ENCODE assay signal across 8 cellular contexts in the genomic region with DNA sequence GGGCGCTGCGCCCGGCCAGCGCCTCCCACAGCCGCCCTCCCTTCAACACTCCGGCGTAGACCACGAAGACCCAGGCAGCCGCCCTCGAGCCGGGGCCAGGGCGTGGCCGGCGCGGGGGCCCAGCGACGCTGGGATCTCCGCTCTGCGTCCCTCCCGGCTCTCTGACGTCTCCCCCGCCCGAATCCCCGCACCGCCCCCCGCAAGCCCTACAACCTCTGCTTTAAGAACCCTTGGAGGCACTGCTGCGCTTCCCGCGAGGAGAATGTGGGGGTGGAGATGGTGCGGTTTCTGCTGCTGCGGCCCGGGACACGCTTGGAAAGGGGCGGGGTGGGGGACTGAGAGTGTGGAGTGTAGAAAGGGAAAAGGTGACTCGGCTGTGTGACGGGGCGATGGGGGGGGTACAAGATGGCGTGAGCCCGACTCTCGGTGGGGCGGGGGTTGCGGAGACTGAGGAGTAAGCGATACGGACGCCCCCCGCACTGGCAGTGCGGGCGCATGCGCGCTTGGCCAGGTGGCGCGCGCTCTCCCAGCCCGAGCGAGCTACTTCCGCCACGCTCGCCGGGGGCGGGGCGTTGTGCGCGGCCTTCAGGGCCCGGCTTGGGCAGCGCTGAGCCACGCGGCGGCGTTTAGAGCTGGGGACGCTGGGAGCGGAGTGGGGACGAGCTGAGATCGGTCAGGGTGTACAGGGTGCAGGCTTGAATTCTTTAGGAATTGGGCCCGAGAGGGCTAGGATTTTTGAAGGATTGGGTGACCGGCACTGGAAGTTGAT. TPM values are rescaled to one million over a fixed set of nuclear protein-coding genes. Genes with fewer than 3 reads are reported as not detected.
DNase-seq lines count a peak whose midpoint lies in the region; ATAC-seq lines count a peak whose summit lies in the region.

Gene SUPT3H (minus strand): TSS at position 380 of the 769 bp plus-strand sequence.

- peak within 1 kb of the TSS; percentile 74 to 95 for H3K4me3 ChIP-seq in muscle layer of duodenum (ENCODE audit: low read depth in 1 of 2, low read length in 2 of 2)

- peak within 1 kb of the TSS; percentile 99 for H3K27ac Mint-ChIP-seq in activated T-cell treated with anti-CD3 and anti-CD28 coated beads, Interleukin-2, amount 50 U/mL, for 24 hours

- no peaks in the 10 kb centered on the region for H3K9me3 ChIP-seq in muscle layer of duodenum (ENCODE audit: control insufficient read depth in 1 of 2, low read length in 2 of 2)

- peaks cover 0 to 10% of the 10 kb centered on the region in 2 donors for H3K4me1 ChIP-seq in muscle layer of duodenum (ENCODE audit: control insufficient read depth in 1 of 2, insufficient read depth in 2 of 2, low read length in 2 of 2)

- H3K27ac ChIP-seq in muscle layer of duodenum (ENCODE audit: low read length), result peak within 1 kb of the TSS; percentile 99

- ATAC-seq in GM21526 (IDR thresholded peaks at IDR 0.05; ENCODE audit: low FRiP score, unreplicated experiment) (peak; percentile 91), esophagus mucosa (peak; percentile 98)

- H3K4me3 Mint-ChIP-seq in activated T-cell treated with anti-CD3 and anti-CD28 coated beads, Interleukin-2, amount 50 U/mL, for 24 hours, result peak within 1 kb of the TSS; percentile 99

- no peaks in the 10 kb centered on the region for H3K9me3 Mint-ChIP-seq in activated T-cell treated with anti-CD3 and anti-CD28 coated beads, Interleukin-2, amount 50 U/mL, for 24 hours

- peaks cover 41% of the 10 kb centered on the region for H3K4me1 Mint-ChIP-seq in activated T-cell treated with anti-CD3 and anti-CD28 coated beads, Interleukin-2, amount 50 U/mL, for 24 hours (ENCODE audit: low read depth)

- H3K27me3 ChIP-seq in muscle layer of duodenum (ENCODE audit: low read depth, low read length), result no peaks in the 10 kb centered on the region

- DNase-seq in DMS153 (lab: John Stamatoyannopoulos, UW) (peak; percentile 86), HuH-7 (ENCODE audit: low spot score) (peak; percentile 69), OCI-M1 (lab: John Stamatoyannopoulos, UW) (peak; percentile 99)
- DNase-seq in activated T-cell treated with anti-CD3 and anti-CD28 coated beads, Interleukin-2, amount 50 U/mL, for 24 hours, result peak; percentile 95
- peak; percentile 92 for DNase-seq in stimulated activated CD8-positive, alpha-beta memory T cell treated with anti-CD3 and anti-CD28 coated beads, Interleukin-7, amount 100 ng/mL, for 24 hours (ENCODE audit: low read depth)

- peaks cover 16% of the 10 kb centered on the region for H3K36me3 Mint-ChIP-seq in activated T-cell treated with anti-CD3 and anti-CD28 coated beads, Interleukin-2, amount 50 U/mL, for 24 hours (ENCODE audit: low read depth)

- H3K27me3 Mint-ChIP-seq in activated T-cell treated with anti-CD3 and anti-CD28 coated beads, Interleukin-2, amount 50 U/mL, for 24 hours, result no peaks in the 10 kb centered on the region

- no peaks in the 10 kb centered on the region for H3K36me3 ChIP-seq in muscle layer of duodenum (ENCODE audit: control insufficient read depth in 1 of 2, insufficient read depth in 2 of 2, low read length in 2 of 2)

RNA-seq across cellular contexts. Expression of gene SUPT3H, which starts in this region (rescaled TPM):
- total RNA-seq in esophagus mucosa, result 2.9 TPM

Comparison
In these comparisons a context has a peak if more than half of its experiments do, and no peak if none do; other contexts are left out.
1. Peak in every context shown above with its lines: DNase-seq, ATAC-seq, H3K4me3 ChIP-seq and H3K27ac ChIP-seq.